2 cellular contexts compared by ENCODE assay signal in genomic region chr16:4381935-4382794, GRCh38.
TF ChIP-seq lines count a peak whose summit lies in the region.

No MANE protein-coding gene starts in this region.

TF ChIP-seq in GM23338, 12 proteins besides CTCF, POLR2A, EP300 and RAD21:
- TF ChIP-seq ETS1 (IDR thresholded peaks at IDR 0.05) (no peak), STAT1 (IDR thresholded peaks at IDR 0.05; ENCODE audit: unreplicated experiment) (no peak), NANOG (IDR thresholded peaks at IDR 0.05; ENCODE audit: borderline replicate concordance) (no peak), EZH2phosphoT487 (IDR thresholded peaks at IDR 0.05; ENCODE audit: unreplicated experiment) (no peak), ZNF462 (CRISPR knock-in tag; IDR thresholded peaks at IDR 0.05) (no peak), CREB1 (CRISPR knock-in tag; IDR thresholded peaks at IDR 0.05; ENCODE audit: low read depth) (no peak), ZNF331 (CRISPR knock-in tag; IDR thresholded peaks at IDR 0.05; ENCODE audit: low read depth) (no peak), EZH2 (IDR thresholded peaks at IDR 0.05; ENCODE audit: low read depth, unreplicated experiment) (no peak), ZNF114 (CRISPR knock-in tag; IDR thresholded peaks at IDR 0.05) (no peak), JUNB (IDR thresholded peaks at IDR 0.05; ENCODE audit: unreplicated experiment) (no peak), REST (IDR thresholded peaks at IDR 0.05; ENCODE audit: unreplicated experiment) (no peak), POLR2AphosphoS5 (IDR thresholded peaks at IDR 0.05; ENCODE audit: low read depth) (no peak)

TF ChIP-seq in SK-N-SH, 30 proteins besides CTCF, POLR2A, EP300 and RAD21:
- TF ChIP-seq MEF2A (IDR thresholded peaks at IDR 0.05; ENCODE audit: borderline replicate concordance, low read depth) (no peak), RCOR1 (IDR thresholded peaks at IDR 0.05; ENCODE audit: low read length) (no peak), YY1 (IDR thresholded peaks at IDR 0.05; ENCODE audit: low read depth) (no peak), FOXJ3 (CRISPR knock-in tag; IDR thresholded peaks at IDR 0.05) (no peak), MXI1 (IDR thresholded peaks at IDR 0.05; ENCODE audit: low read depth, low read length) (no peak), FOXM1 (IDR thresholded peaks at IDR 0.05; ENCODE audit: low read depth) (no peak), TAF1 (IDR thresholded peaks at IDR 0.05; ENCODE audit: borderline replicate concordance, low read depth, low read length) (no peak), RXRA (IDR thresholded peaks at IDR 0.05; ENCODE audit: borderline replicate concordance, low read depth) (no peak), TCF12 (IDR thresholded peaks at IDR 0.05) (no peak)
- TF ChIP-seq, protein P1, sequence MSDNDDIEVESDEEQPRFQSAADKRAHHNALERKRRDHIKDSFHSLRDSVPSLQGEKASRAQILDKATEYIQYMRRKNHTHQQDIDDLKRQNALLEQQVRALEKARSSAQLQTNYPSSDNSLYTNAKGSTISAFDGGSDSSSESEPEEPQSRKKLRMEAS (IDR thresholded peaks at IDR 0.05; ENCODE audit: low read depth): no peak
